In the genomic region with DNA sequence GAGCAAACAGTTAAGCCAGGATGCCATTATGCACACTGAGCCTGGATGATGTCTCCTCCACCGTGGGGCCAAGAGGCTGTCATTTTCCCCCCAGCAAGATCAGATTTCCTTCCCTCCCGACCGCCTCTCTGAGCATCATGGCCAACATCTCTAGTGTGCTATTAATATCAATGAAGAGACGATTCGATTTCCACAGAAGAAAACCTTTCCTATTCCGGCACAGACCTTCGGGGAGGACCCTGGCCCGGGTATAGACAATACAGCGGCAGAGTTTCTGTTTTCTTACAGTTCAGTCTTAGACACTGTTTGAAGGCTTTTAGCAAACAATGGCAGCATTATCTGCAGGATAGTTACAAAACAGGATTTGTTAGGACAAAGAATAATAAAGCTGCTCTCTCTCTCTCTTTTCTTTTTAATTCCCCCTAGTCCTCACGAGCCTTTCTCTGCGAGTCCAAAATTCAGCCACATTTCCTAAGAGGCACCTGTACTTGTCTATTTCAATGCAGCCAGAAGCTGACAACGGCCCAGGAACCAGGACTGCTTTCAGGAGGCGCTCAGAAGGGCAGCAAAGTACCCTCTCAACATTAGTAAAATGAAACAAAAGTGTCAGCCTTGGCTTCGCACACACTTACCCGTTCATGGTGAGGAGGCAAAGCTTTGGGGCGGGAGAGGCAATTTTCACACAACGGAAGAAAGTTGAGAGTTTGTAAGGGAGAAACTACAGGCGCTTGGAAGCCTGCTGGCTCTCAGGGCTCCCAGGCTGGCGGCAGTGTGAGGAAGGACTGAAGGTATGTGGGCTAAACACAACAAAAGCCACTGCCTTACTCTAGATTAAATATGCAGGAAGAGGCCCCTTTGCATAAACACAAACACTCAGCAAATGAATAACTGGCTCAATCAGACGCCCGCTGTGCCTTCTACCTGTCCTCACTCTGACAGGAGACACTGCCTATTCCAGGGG, we compare ENCODE assay signal across 8 cellular contexts.
DNase-seq lines count a peak whose midpoint lies in the region; ATAC-seq and TF ChIP-seq lines count a peak whose summit lies in the region.

No MANE protein-coding gene starts in this region.

- peak overlapping the region; percentile 57 for H3K4me3 ChIP-seq in PC-3 (ENCODE audit: low read length)
- H3K4me3 ChIP-seq in cardiac fibroblast (replicated peaks in 1 of 2; ENCODE audit: low read depth in 2 of 2, low read length in 2 of 2): peak overlapping the region in 1 of 2 donors; percentile 15
- H3K4me3 ChIP-seq in smooth muscle cell: peak overlapping the region; percentile 61
- H3K4me3 ChIP-seq in BE2C (ENCODE audit: low read depth, low read length): no peak overlapping the region

- H2AFZ ChIP-seq in PC-3 (ENCODE audit: low read length) (peak overlapping the region; percentile 72), smooth muscle cell (ENCODE audit: low read depth) (peak overlapping the region; percentile 3)

- H3K4me1 ChIP-seq in ES-I3 (ENCODE audit: insufficient read depth, low read length) (peaks cover 50% of the 10 kb centered on the region), PC-3 (ENCODE audit: insufficient read depth, low read length) (peaks cover 24% of the 10 kb centered on the region), smooth muscle cell (ENCODE audit: low read depth) (peaks cover 49% of the 10 kb centered on the region), BE2C (no peaks in the 10 kb centered on the region)

- H3F3A ChIP-seq in PC-3 (ENCODE audit: low read length, unreplicated experiment): no peaks in the 10 kb centered on the region
- peaks cover 9% of the 10 kb centered on the region for H3F3A ChIP-seq in smooth muscle cell (ENCODE audit: low read depth)

- CTCF ChIA-PET in PC-3 (lab: Charles Lee) (interaction anchor here (0.6 to 0.7 kb wide), 2 partner anchors 53 to 99 kb away, joined by 3 to 4 read pairs; no protein-coding TSS in a partner anchor), GM10248 (lab: Yijun Ruan, JAX) (interaction anchor here (1.3 kb wide), 1 partner anchor 9 kb away, joined by 3 read pairs; no protein-coding TSS in a partner anchor)

- TF ChIP-seq CTCF in PC-3 (conservative IDR thresholded peaks at IDR 0.05; ENCODE audit: low read depth, low read length): no peak
- no peak for TF ChIP-seq CTCF in cardiac fibroblast (IDR thresholded peaks at IDR 0.05; ENCODE audit: low read depth, low read length)
- no peak for TF ChIP-seq CTCF in smooth muscle cell (IDR thresholded peaks at IDR 0.05; ENCODE audit: borderline replicate concordance, insufficient read depth, poor library complexity, severe bottlenecking)
- no peak for TF ChIP-seq CTCF in BE2C (IDR thresholded peaks at IDR 0.05; ENCODE audit: low read depth, low read length)
- TF ChIP-seq CTCF in GM10248 (IDR thresholded peaks at IDR 0.05; ENCODE audit: control extremely low read depth, extremely low read depth, low read depth, missing control alignments): no peak

- DNase-seq in PC-3 (peak; percentile 38), cardiac fibroblast (ENCODE audit: low read depth in 2 of 2) (peak; percentile 22 to 24), kidney glomerular epithelial cell (lab: John Stamatoyannopoulos, UW) (peak; percentile 31), smooth muscle cell (lab: John Stamatoyannopoulos, UW; ENCODE audit: unreplicated experiment) (no peak), BE2C (no peak), GM10248 (ENCODE audit: extremely low spot score) (no peak)

- H3K36me3 ChIP-seq in ES-I3 (ENCODE audit: insufficient read depth, low read length) (no peaks in the 10 kb centered on the region), PC-3 (ENCODE audit: low read depth, low read length) (no peaks in the 10 kb centered on the region), smooth muscle cell (ENCODE audit: low read depth) (no peaks in the 10 kb centered on the region), BE2C (no peaks in the 10 kb centered on the region)

- peak overlapping the region; percentile 81 for H3K4me2 ChIP-seq in PC-3 (ENCODE audit: low read length)
- H3K4me2 ChIP-seq in smooth muscle cell: peak overlapping the region; percentile 85

- H4K20me1 ChIP-seq in PC-3 (ENCODE audit: low read length) (no peaks in the 10 kb centered on the region), smooth muscle cell (ENCODE audit: low read depth) (no peaks in the 10 kb centered on the region)

- POLR2A ChIA-PET in PC-3 (lab: Charles Lee; ENCODE audit: unreplicated experiment): no interaction called here
- POLR2A ChIA-PET in GM10248 (lab: Yijun Ruan, JAX): no interaction called here

- intact Hi-C loops in PC-3 (cut with micrococcal nuclease): loop anchor here (1.0 to 2.0 kb wide), 4 partner anchors 97 to 347 kb away; no protein-coding TSS in a partner anchor

- H3K9me3 ChIP-seq in ES-I3 (ENCODE audit: control insufficient read depth, insufficient read depth, low read length): no peaks in the 10 kb centered on the region
- no peaks in the 10 kb centered on the region for H3K9me3 ChIP-seq in PC-3 (ENCODE audit: low read length)
- H3K9me3 ChIP-seq in smooth muscle cell (replicated peaks; ENCODE audit: low read depth): no peaks in the 10 kb centered on the region
- no peaks in the 10 kb centered on the region for H3K9me3 ChIP-seq in BE2C

- peak; percentile 65 for ATAC-seq in PC-3
- no peak for ATAC-seq in HG03442 (IDR thresholded peaks at IDR 0.05; ENCODE audit: unreplicated experiment)

- no peaks in the 10 kb centered on the region for H3K9me2 ChIP-seq in PC-3 (replicated peaks; ENCODE audit: low read length)

- H3K9ac ChIP-seq in ES-I3 (ENCODE audit: low read depth, low read length) (peak overlapping the region; percentile 69), PC-3 (ENCODE audit: low read length) (peak overlapping the region; percentile 3), smooth muscle cell (ENCODE audit: low read depth) (peak overlapping the region; percentile 46)

- BruUV-seq in PC-3 (replicated peaks; lab: Mats Ljungman, UMichigan): TSS peak; percentile 51

- H3K79me2 ChIP-seq in PC-3 (ENCODE audit: low read length) (no peaks in the 10 kb centered on the region), smooth muscle cell (ENCODE audit: low read depth) (peaks cover 33% of the 10 kb centered on the region)

- H3K27ac ChIP-seq in PC-3 (ENCODE audit: low read length) (no peak overlapping the region), smooth muscle cell (ENCODE audit: low read depth) (peak overlapping the region; percentile 54)

- H3K27me3 ChIP-seq in PC-3 (ENCODE audit: low read length) (no peaks in the 10 kb centered on the region), smooth muscle cell (ENCODE audit: low read depth) (no peaks in the 10 kb centered on the region), BE2C (no peaks in the 10 kb centered on the region)

- 8% methylated on average over 21 of the region's 21 CpGs for WGBS in smooth muscle cell (ENCODE audit: low lambda C conversion rate)

Comparison
In these comparisons a context has a peak if more than half of its experiments do, and no peak if none do; other contexts are left out.
1. H3K9ac ChIP-seq: peak in every context shown above with its lines; median percentile 69 in ES-I3; 46 in smooth muscle cell; 3 in PC-3.
2. DNase-seq: peak in PC-3 (single experiment), cardiac fibroblast (2 of 2) and kidney glomerular epithelial cell (single experiment); none in smooth muscle cell (single experiment), BE2C (single experiment) and GM10248 (single experiment).